1 cellular context compared by ENCODE assay signal in genomic region chr9:121790841-121791240, GRCh38.
TF ChIP-seq lines count a peak whose summit lies in the region.

No MANE protein-coding gene starts in this region.

TF ChIP-seq in K562, 482 proteins besides CTCF, POLR2A, EP300 and RAD21 (continued from another document and continues in another):
- no peak for TF ChIP-seq GMEB1 (CRISPR knock-in tag; IDR thresholded peaks at IDR 0.05)
- peak; percentile 75 for TF ChIP-seq DPF2 (IDR thresholded peaks at IDR 0.05)
- TF ChIP-seq NCOR1 (IDR thresholded peaks at IDR 0.05): peak; percentile 83
- TF ChIP-seq RBM15 (IDR thresholded peaks at IDR 0.05; ENCODE audit: insufficient read depth, low read length): no peak
- no peak for TF ChIP-seq TFAP4 (CRISPR knock-in tag; IDR thresholded peaks at IDR 0.05; ENCODE audit: borderline replicate concordance)
- 0 out of 2 replicates have a peak, but pooled peaks have one; percentile 25 for TF ChIP-seq ZBTB2 (IDR thresholded peaks at IDR 0.05)
- TF ChIP-seq ZC3H4 (CRISPR knock-in tag; IDR thresholded peaks at IDR 0.05; ENCODE audit: borderline replicate concordance): no peak
- no peak for TF ChIP-seq TAF9B (IDR thresholded peaks at IDR 0.05; ENCODE audit: partially characterized antibody)
- TF ChIP-seq CBFA2T2 (conservative IDR thresholded peaks at IDR 0.05): peak; percentile 88
- TF ChIP-seq SAP30 (IDR thresholded peaks at IDR 0.05; ENCODE audit: borderline replicate concordance, insufficient read depth, low read depth, low read length, poor library complexity, severe bottlenecking): no peak
- no peak for TF ChIP-seq HNRNPUL1 (IDR thresholded peaks at IDR 0.05; ENCODE audit: low read length)
- TF ChIP-seq RBM22 (IDR thresholded peaks at IDR 0.05; ENCODE audit: low read depth, low read length, poor library complexity, severe bottlenecking): no peak
- TF ChIP-seq ATF1 (CRISPR knock-in tag; IDR thresholded peaks at IDR 0.05): no peak
- TF ChIP-seq ATF1 (tag; IDR thresholded peaks at IDR 0.05): no peak
- TF ChIP-seq TRIM24 (IDR thresholded peaks at IDR 0.05): peak; percentile 78 to 85
- TF ChIP-seq ZNF512 (tag; IDR thresholded peaks at IDR 0.05): no peak
- peak; percentile 84 for TF ChIP-seq PHB2 (IDR thresholded peaks at IDR 0.05; ENCODE audit: low read depth)
- TF ChIP-seq ZNF121 (CRISPR knock-in tag; conservative IDR thresholded peaks at IDR 0.05): no peak
- TF ChIP-seq VEZF1 (CRISPR knock-in tag; IDR thresholded peaks at IDR 0.05): peak; percentile 15; the same call in 1 of the 2 replicates
- TF ChIP-seq ETV6 (IDR thresholded peaks at IDR 0.05; ENCODE audit: borderline replicate concordance in 1 of 2, low read depth in 2 of 2, low read length in 1 of 2): no peak
- TF ChIP-seq ETV6 (CRISPR knock-in tag; IDR thresholded peaks at IDR 0.05; ENCODE audit: borderline replicate concordance): no peak
- TF ChIP-seq TEAD4 (IDR thresholded peaks at IDR 0.05; ENCODE audit: low read length): peak; percentile 70
- no peak for TF ChIP-seq TEAD4 (CRISPR knock-in tag; IDR thresholded peaks at IDR 0.05; ENCODE audit: borderline replicate concordance)
- TF ChIP-seq GATA2 (CRISPR knock-in tag; IDR thresholded peaks at IDR 0.05): no peak
- TF ChIP-seq FOXA1 (IDR thresholded peaks at IDR 0.05; ENCODE audit: borderline replicate concordance): no peak
- 0 out of 4 replicates have a peak, but pooled peaks of 1 of the 2 experiments have one; percentile 34 for TF ChIP-seq HDAC1 (IDR thresholded peaks at IDR 0.05)
- no peak for TF ChIP-seq BRF2 (IDR thresholded peaks at IDR 0.05; ENCODE audit: borderline replicate concordance, insufficient read depth, insufficient read length)
- TF ChIP-seq MTA3 (IDR thresholded peaks at IDR 0.05; ENCODE audit: borderline replicate concordance): no peak
- no peak for TF ChIP-seq MAZ (CRISPR knock-in tag; conservative IDR thresholded peaks at IDR 0.05 in 1 of 2, IDR thresholded peaks at IDR 0.05 in 1 of 2)
- no peak for TF ChIP-seq FIP1L1 (IDR thresholded peaks at IDR 0.05; ENCODE audit: low read depth, low read length, poor library complexity, severe bottlenecking)
- TF ChIP-seq HES1 (IDR thresholded peaks at IDR 0.05; ENCODE audit: low read depth): peak; percentile 52; the same call in 1 of the 2 replicates
- TF ChIP-seq ZNF239 (CRISPR knock-in tag; IDR thresholded peaks at IDR 0.05): no peak
- no peak for TF ChIP-seq PRPF4 (IDR thresholded peaks at IDR 0.05; ENCODE audit: insufficient read depth, low read depth, low read length, poor library complexity, severe bottlenecking)
- TF ChIP-seq CBX1 (IDR thresholded peaks at IDR 0.05; ENCODE audit: low read depth): no peak
- no peak for TF ChIP-seq XRCC5 (IDR thresholded peaks at IDR 0.05; ENCODE audit: low read depth, low read length)
- no peak for TF ChIP-seq NFE2 (IDR thresholded peaks at IDR 0.05; ENCODE audit: low read depth)
- no peak for TF ChIP-seq ARHGAP35 (IDR thresholded peaks at IDR 0.05; ENCODE audit: partially characterized antibody)
- TF ChIP-seq ZBTB33 (CRISPR knock-in tag; IDR thresholded peaks at IDR 0.05): no peak
- TF ChIP-seq CBFA2T3 (IDR thresholded peaks at IDR 0.05): peak; percentile 90
- no peak for TF ChIP-seq ZNF175 (CRISPR knock-in tag; IDR thresholded peaks at IDR 0.05; ENCODE audit: low read depth)
- no peak for TF ChIP-seq E2F4 (CRISPR knock-in tag; IDR thresholded peaks at IDR 0.05; ENCODE audit: low read depth)
- no peak for TF ChIP-seq HDAC6 (IDR thresholded peaks at IDR 0.05; ENCODE audit: low read depth, low read length)
- TF ChIP-seq ZKSCAN1 (IDR thresholded peaks at IDR 0.05; ENCODE audit: low read depth, low read length): no peak
- TF ChIP-seq KDM5B (IDR thresholded peaks at IDR 0.05; ENCODE audit: insufficient replicate concordance, low read depth, low read length): no peak
- TF ChIP-seq FOXM1 (IDR thresholded peaks at IDR 0.05; ENCODE audit: low read depth): peak; percentile 44; the same call in 1 of the 2 replicates
- TF ChIP-seq FOXM1 (CRISPR knock-in tag; IDR thresholded peaks at IDR 0.05; ENCODE audit: low read depth): no peak
- TF ChIP-seq BCOR (IDR thresholded peaks at IDR 0.05): peak; percentile 49; the same call in 1 of the 2 replicates
- TF ChIP-seq TAL1 (IDR thresholded peaks at IDR 0.05): peak; percentile 94
- TF ChIP-seq ERF (CRISPR knock-in tag; IDR thresholded peaks at IDR 0.05): no peak
- no peak for TF ChIP-seq E2F1 (CRISPR knock-in tag; IDR thresholded peaks at IDR 0.05)
- no peak for TF ChIP-seq SREBF1 (IDR thresholded peaks at IDR 0.05; ENCODE audit: borderline replicate concordance, low read depth, low read length)
- TF ChIP-seq ZNF184 (CRISPR knock-in tag; IDR thresholded peaks at IDR 0.05): no peak
- TF ChIP-seq KLF16 (IDR thresholded peaks at IDR 0.05): peak; percentile 37; the same call in 1 of the 2 replicates
- no peak for TF ChIP-seq CEBPB (tag; IDR thresholded peaks at IDR 0.05)
- TF ChIP-seq ASH1L (IDR thresholded peaks at IDR 0.05; ENCODE audit: borderline replicate concordance, low read depth, partially characterized antibody): no peak
- TF ChIP-seq TGIF2 (CRISPR knock-in tag; IDR thresholded peaks at IDR 0.05): no peak
- TF ChIP-seq CC2D1A (IDR thresholded peaks at IDR 0.05): peak; percentile 71
- no peak for TF ChIP-seq SIN3A (IDR thresholded peaks at IDR 0.05; ENCODE audit: borderline replicate concordance in 2 of 2, control insufficient read depth in 1 of 2, low read depth in 2 of 2, low read length in 2 of 2)
